ENCODE assay signal across 14 cellular contexts in genomic region chr16:11575223-11575589, GRCh38. TPM values are rescaled to one million over a fixed set of nuclear protein-coding genes. Genes with fewer than 3 reads are reported as not detected.
DNase-seq lines count a peak whose midpoint lies in the region; ATAC-seq lines count a peak whose summit lies in the region.
"Had no signal": no experiment of that assay in that cellular context is flagged by ENCODE, and none has a peak within 500 bp of the region (broad histone marks: within the 10 kb centered on the region; RNA-seq: fewer than 3 reads in every experiment).

No MANE protein-coding gene starts in this region.

- peaks cover 43% of the 10 kb centered on the region for H3K36me3 Mint-ChIP-seq in activated CD4-positive, alpha-beta T cell treated with anti-CD3 and anti-CD28 coated beads for 36 hours (ENCODE audit: low read depth)
- peaks cover 11% of the 10 kb centered on the region for H3K36me3 Mint-ChIP-seq in IgD-negative memory B cell
- peaks cover 80% of the 10 kb centered on the region for H3K36me3 Mint-ChIP-seq in effector memory CD8-positive, alpha-beta T cell (ENCODE audit: insufficient read depth)
- peaks cover 54% of the 10 kb centered on the region for H3K36me3 Mint-ChIP-seq in stimulated activated naive CD8-positive, alpha-beta T cell treated with anti-CD3 and anti-CD28 coated beads, Interleukin-15, Interleukin-2, amounts not matched to agents 100 ng/mL and 50 ng/mL, for 24 hours (ENCODE audit: low read depth)

- peak overlapping the region; percentile 21 for H3K27ac Mint-ChIP-seq in activated CD4-positive, alpha-beta T cell treated with anti-CD3 and anti-CD28 coated beads for 36 hours
- peak overlapping the region; percentile 63 to 98 (median 70) for H3K27ac Mint-ChIP-seq in IgD-negative memory B cell
- H3K27ac Mint-ChIP-seq in effector memory CD8-positive, alpha-beta T cell = peak overlapping the region; percentile 92 to 97
- peak overlapping the region; percentile 94 for H3K27ac Mint-ChIP-seq in stimulated activated naive CD8-positive, alpha-beta T cell treated with anti-CD3 and anti-CD28 coated beads, Interleukin-15, Interleukin-2, amounts not matched to agents 100 ng/mL and 50 ng/mL, for 24 hours

- intact Hi-C loops in activated CD4-positive, alpha-beta T cell treated with anti-CD3 and anti-CD28 coated beads for 36 hours (cut with DNase I, micrococcal nuclease) = no loop called here

- H3K27me3 Mint-ChIP-seq in activated CD4-positive, alpha-beta T cell treated with anti-CD3 and anti-CD28 coated beads for 36 hours = no peaks in the 10 kb centered on the region
- H3K27me3 Mint-ChIP-seq in IgD-negative memory B cell = no peaks in the 10 kb centered on the region
- no peaks in the 10 kb centered on the region for H3K27me3 Mint-ChIP-seq in effector memory CD8-positive, alpha-beta T cell
- no peaks in the 10 kb centered on the region for H3K27me3 Mint-ChIP-seq in stimulated activated naive CD8-positive, alpha-beta T cell treated with anti-CD3 and anti-CD28 coated beads, Interleukin-15, Interleukin-2, amounts not matched to agents 100 ng/mL and 50 ng/mL, for 24 hours

- H3K9me3 Mint-ChIP-seq in activated CD4-positive, alpha-beta T cell treated with anti-CD3 and anti-CD28 coated beads for 36 hours (ENCODE audit: low read depth) = no peaks in the 10 kb centered on the region
- H3K9me3 Mint-ChIP-seq in IgD-negative memory B cell = no peaks in the 10 kb centered on the region
- no peaks in the 10 kb centered on the region for H3K9me3 Mint-ChIP-seq in effector memory CD8-positive, alpha-beta T cell
- H3K9me3 Mint-ChIP-seq in stimulated activated naive CD8-positive, alpha-beta T cell treated with anti-CD3 and anti-CD28 coated beads, Interleukin-15, Interleukin-2, amounts not matched to agents 100 ng/mL and 50 ng/mL, for 24 hours = no peaks in the 10 kb centered on the region

- H3K4me1 Mint-ChIP-seq in activated CD4-positive, alpha-beta T cell treated with anti-CD3 and anti-CD28 coated beads for 36 hours = peaks cover 77% of the 10 kb centered on the region
- H3K4me1 Mint-ChIP-seq in IgD-negative memory B cell = peaks cover 30 to 62% (median 56%) of the 10 kb centered on the region in 3 donors
- peaks cover 60 to 70% of the 10 kb centered on the region in 2 donors for H3K4me1 Mint-ChIP-seq in effector memory CD8-positive, alpha-beta T cell (ENCODE audit: low read depth in 2 of 2)
- peaks cover 96% of the 10 kb centered on the region for H3K4me1 Mint-ChIP-seq in stimulated activated naive CD8-positive, alpha-beta T cell treated with anti-CD3 and anti-CD28 coated beads, Interleukin-15, Interleukin-2, amounts not matched to agents 100 ng/mL and 50 ng/mL, for 24 hours (ENCODE audit: low read depth)

- POLR2A ChIA-PET in activated CD4-positive, alpha-beta T cell treated with anti-CD3 and anti-CD28 coated beads for 36 hours (lab: Charles Lee) = interaction anchor here (0.9 to 1.0 kb wide), 2 partner anchors 10 to 46 kb away, joined by 3 to 4 read pairs; no protein-coding TSS in a partner anchor

- DNase-seq in activated CD4-positive, alpha-beta T cell treated with anti-CD3 and anti-CD28 coated beads for 36 hours = no peak
- DNase-seq in activated CD4-positive, alpha-beta T cell treated with anti-CD3 and anti-CD28 coated beads, Interleukin-2, amount 50 U/mL, for 1 hour = no peak
- DNase-seq in effector memory CD8-positive, alpha-beta T cell = no peak
- no peak for DNase-seq in glomerular visceral epithelial cell (ENCODE audit: extremely low spot score)
- DNase-seq: 8988T, dermis blood vessel endothelial cell, H7, head of caudate nucleus, NCI-H2107, SJCRH30 had no signal

- ATAC-seq in activated CD4-positive, alpha-beta T cell treated with anti-CD3 and anti-CD28 coated beads for 36 hours = no peak
- no peak for ATAC-seq in effector memory CD8-positive, alpha-beta T cell (replicated peaks)
- ATAC-seq in GM21367 (IDR thresholded peaks at IDR 0.05; ENCODE audit: unreplicated experiment) = no peak
- ATAC-seq in GM21381 (IDR thresholded peaks at IDR 0.05; ENCODE audit: unreplicated experiment) = no peak

- CTCF ChIA-PET in activated CD4-positive, alpha-beta T cell treated with anti-CD3 and anti-CD28 coated beads for 36 hours (lab: Charles Lee) = interaction anchor here (1.2 kb wide), 1 partner anchor 43 kb away, joined by 3 read pairs; no protein-coding TSS in a partner anchor

- no peak overlapping the region for H3K4me3 Mint-ChIP-seq in activated CD4-positive, alpha-beta T cell treated with anti-CD3 and anti-CD28 coated beads for 36 hours
- H3K4me3 Mint-ChIP-seq in IgD-negative memory B cell = peak overlapping the region in 3 of 4 donors; percentile 25 to 84 (median 43)
- H3K4me3 Mint-ChIP-seq in effector memory CD8-positive, alpha-beta T cell = peak overlapping the region; percentile 75 to 85
- H3K4me3 Mint-ChIP-seq in stimulated activated naive CD8-positive, alpha-beta T cell treated with anti-CD3 and anti-CD28 coated beads, Interleukin-15, Interleukin-2, amounts not matched to agents 100 ng/mL and 50 ng/mL, for 24 hours = peak overlapping the region; percentile 81

RNA-seq across cellular contexts. Expression of gene LITAF, which starts 11.5 kb away (rescaled TPM):
- total RNA-seq in activated CD4-positive, alpha-beta T cell treated with anti-CD3 and anti-CD28 coated beads for 36 hours = 100 to 1,000 TPM in 1 of 2 experiments, 10 to 100 TPM in 1; 99.0 to 116 TPM
- polyA plus RNA-seq in IgD-negative memory B cell = 318 TPM

Comparison
In these comparisons a context has a peak if more than half of its experiments do, and no peak if none do; other contexts are left out.
1. H3K27ac Mint-ChIP-seq: peak in every context shown above with its lines; median percentile 94 in effector memory CD8-positive, alpha-beta T cell; 94 in stimulated activated naive CD8-positive, alpha-beta T cell treated with anti-CD3 and anti-CD28 coated beads, Interleukin-15, Interleukin-2, amounts not matched to agents 100 ng/mL and 50 ng/mL, for 24 hours; 70 in IgD-negative memory B cell; 21 in activated CD4-positive, alpha-beta T cell treated with anti-CD3 and anti-CD28 coated beads for 36 hours.